In the genomic region with DNA sequence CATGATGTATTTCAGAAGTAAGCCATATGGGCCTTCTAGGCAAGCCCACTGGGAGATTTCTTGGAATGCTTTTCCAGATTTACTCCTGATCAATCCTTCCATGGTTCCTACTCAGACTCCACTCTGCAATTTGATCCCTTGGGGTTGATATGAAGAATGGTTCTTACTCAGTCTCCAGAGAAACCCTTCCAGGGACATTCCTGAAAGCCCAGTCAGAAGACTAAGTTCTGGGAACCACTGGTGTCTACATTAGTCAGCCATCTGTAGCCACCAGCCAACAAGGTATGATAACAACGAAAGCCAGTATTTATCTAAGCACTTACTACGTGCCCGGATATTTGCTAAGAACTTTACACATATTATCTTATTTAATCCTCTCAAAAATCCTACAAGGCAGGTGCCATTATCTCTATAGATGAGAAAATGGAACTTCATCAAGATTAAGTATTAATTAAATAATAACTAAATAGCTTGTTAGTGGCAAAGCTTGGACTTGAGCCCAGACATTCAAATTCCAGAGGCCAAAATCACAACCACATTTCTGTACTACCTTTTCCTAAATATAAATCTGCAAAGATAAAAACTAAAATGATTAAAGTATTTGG, we compare ENCODE assay signal across 1 cellular context.
TF ChIP-seq lines count a peak whose summit lies in the region.

No MANE protein-coding gene starts in this region.

TF ChIP-seq in SK-N-SH treated with all-trans-retinoic acid at 6 μM for 48 hours, 23 proteins besides CTCF, POLR2A, EP300 and RAD21 (continued from another document):
- TF ChIP-seq, protein P1, sequence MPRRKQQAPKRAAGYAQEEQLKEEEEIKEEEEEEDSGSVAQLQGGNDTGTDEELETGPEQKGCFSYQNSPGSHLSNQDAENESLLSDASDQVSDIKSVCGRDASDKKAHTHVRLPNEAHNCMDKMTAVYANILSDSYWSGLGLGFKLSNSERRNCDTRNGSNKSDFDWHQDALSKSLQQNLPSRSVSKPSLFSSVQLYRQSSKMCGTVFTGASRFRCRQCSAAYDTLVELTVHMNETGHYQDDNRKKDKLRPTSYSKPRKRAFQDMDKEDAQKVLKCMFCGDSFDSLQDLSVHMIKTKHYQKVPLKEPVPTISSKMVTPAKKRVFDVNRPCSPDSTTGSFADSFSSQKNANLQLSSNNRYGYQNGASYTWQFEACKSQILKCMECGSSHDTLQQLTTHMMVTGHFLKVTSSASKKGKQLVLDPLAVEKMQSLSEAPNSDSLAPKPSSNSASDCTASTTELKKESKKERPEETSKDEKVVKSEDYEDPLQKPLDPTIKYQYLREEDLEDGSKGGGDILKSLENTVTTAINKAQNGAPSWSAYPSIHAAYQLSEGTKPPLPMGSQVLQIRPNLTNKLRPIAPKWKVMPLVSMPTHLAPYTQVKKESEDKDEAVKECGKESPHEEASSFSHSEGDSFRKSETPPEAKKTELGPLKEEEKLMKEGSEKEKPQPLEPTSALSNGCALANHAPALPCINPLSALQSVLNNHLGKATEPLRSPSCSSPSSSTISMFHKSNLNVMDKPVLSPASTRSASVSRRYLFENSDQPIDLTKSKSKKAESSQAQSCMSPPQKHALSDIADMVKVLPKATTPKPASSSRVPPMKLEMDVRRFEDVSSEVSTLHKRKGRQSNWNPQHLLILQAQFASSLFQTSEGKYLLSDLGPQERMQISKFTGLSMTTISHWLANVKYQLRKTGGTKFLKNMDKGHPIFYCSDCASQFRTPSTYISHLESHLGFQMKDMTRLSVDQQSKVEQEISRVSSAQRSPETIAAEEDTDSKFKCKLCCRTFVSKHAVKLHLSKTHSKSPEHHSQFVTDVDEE (CRISPR knock-in tag; IDR thresholded peaks at IDR 0.05) = no peak
- TF ChIP-seq OSR1 (CRISPR knock-in tag; IDR thresholded peaks at IDR 0.05) (0 out of 2 replicates have a peak, but pooled peaks have one; percentile 77), PPARA (CRISPR knock-in tag; IDR thresholded peaks at IDR 0.05; ENCODE audit: borderline replicate concordance) (no peak), ZNF8 (CRISPR knock-in tag; IDR thresholded peaks at IDR 0.05) (no peak), GLIS3 (CRISPR knock-in tag; IDR thresholded peaks at IDR 0.05) (0 out of 2 replicates have a peak, but pooled peaks have one; percentile 6), ZNF565 (CRISPR knock-in tag; conservative IDR thresholded peaks at IDR 0.05; ENCODE audit: low read depth) (no peak), TCF4 (CRISPR knock-in tag; IDR thresholded peaks at IDR 0.05; ENCODE audit: borderline replicate concordance) (no peak), ZFP3 (CRISPR knock-in tag; IDR thresholded peaks at IDR 0.05) (peak; percentile 70), TOX (CRISPR knock-in tag; IDR thresholded peaks at IDR 0.05; ENCODE audit: borderline replicate concordance) (no peak; the same call in 1 of the 2 replicates), ARNTL (CRISPR knock-in tag; IDR thresholded peaks at IDR 0.05; ENCODE audit: borderline replicate concordance, low read depth) (no peak)
- TF ChIP-seq, protein P2, sequence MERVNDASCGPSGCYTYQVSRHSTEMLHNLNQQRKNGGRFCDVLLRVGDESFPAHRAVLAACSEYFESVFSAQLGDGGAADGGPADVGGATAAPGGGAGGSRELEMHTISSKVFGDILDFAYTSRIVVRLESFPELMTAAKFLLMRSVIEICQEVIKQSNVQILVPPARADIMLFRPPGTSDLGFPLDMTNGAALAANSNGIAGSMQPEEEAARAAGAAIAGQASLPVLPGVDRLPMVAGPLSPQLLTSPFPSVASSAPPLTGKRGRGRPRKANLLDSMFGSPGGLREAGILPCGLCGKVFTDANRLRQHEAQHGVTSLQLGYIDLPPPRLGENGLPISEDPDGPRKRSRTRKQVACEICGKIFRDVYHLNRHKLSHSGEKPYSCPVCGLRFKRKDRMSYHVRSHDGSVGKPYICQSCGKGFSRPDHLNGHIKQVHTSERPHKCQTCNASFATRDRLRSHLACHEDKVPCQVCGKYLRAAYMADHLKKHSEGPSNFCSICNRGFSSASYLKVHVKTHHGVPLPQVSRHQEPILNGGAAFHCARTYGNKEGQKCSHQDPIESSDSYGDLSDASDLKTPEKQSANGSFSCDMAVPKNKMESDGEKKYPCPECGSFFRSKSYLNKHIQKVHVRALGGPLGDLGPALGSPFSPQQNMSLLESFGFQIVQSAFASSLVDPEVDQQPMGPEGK (CRISPR knock-in tag; IDR thresholded peaks at IDR 0.05; ENCODE audit: borderline replicate concordance) = peak; percentile 72; the same call in 1 of the 2 replicates
- TF ChIP-seq, protein P3, sequence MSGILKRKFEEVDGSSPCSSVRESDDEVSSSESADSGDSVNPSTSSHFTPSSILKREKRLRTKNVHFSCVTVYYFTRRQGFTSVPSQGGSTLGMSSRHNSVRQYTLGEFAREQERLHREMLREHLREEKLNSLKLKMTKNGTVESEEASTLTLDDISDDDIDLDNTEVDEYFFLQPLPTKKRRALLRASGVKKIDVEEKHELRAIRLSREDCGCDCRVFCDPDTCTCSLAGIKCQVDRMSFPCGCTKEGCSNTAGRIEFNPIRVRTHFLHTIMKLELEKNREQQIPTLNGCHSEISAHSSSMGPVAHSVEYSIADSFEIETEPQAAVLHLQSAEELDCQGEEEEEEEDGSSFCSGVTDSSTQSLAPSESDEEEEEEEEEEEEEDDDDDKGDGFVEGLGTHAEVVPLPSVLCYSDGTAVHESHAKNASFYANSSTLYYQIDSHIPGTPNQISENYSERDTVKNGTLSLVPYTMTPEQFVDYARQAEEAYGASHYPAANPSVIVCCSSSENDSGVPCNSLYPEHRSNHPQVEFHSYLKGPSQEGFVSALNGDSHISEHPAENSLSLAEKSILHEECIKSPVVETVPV (CRISPR knock-in tag; IDR thresholded peaks at IDR 0.05) = no peak
